In genomic region chr11:48041877-48042698, GRCh38 we compare ENCODE assay signal across 1 cellular context.
A peak's percentile ranks its signal among the peaks of the same experiment; 100 is the strongest.
TF ChIP-seq lines count a peak whose summit lies in the region.

No MANE protein-coding gene starts in this region.

TF ChIP-seq in K562, 482 proteins besides CTCF, POLR2A, EP300 and RAD21:
- TF ChIP-seq ZBTB40 (IDR thresholded peaks at IDR 0.05) (peak; percentile 72), ZBTB40 (CRISPR knock-in tag; IDR thresholded peaks at IDR 0.05) (no peak), GTF2F1 (IDR thresholded peaks at IDR 0.05; ENCODE audit: low read depth, low read length) (no peak), IRF2 (CRISPR knock-in tag; IDR thresholded peaks at IDR 0.05) (no peak)
